Comparison of ENCODE assay signal across 17 cellular contexts in the genomic region with DNA sequence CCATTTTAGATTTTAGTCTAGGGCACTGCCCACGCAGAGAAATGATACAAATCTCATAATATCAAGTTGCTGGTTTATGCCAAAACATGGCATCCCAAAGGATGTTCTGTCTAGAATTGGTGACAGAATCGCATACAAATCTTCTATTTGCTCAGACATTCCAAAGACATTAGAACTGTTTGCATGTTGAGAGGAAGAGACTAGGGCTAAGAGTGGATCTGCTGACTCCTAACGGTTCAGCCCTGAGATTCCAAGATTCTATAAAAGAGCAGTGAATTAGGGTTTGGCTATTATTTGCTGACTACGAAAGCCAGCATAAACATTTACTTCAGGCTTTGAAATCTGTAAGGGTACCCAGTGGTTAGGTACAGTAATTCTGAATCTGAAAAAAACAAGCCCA. TPM values are rescaled to one million over a fixed set of nuclear protein-coding genes. Genes with fewer than 3 reads are reported as not detected.
DNase-seq lines count a peak whose midpoint lies in the region; ATAC-seq and TF ChIP-seq lines count a peak whose summit lies in the region.
"Had no signal": no experiment of that assay in that cellular context is flagged by ENCODE, and none has a peak within 500 bp of the region (broad histone marks: within the 10 kb centered on the region; RNA-seq: fewer than 3 reads in every experiment).

No MANE protein-coding gene starts in this region.

- no peaks in the 10 kb centered on the region for H3K36me3 ChIP-seq in GM23248 (ENCODE audit: low read depth)
- peaks cover 0 to 5% (median 0%) of the 10 kb centered on the region in 5 donors for H3K36me3 ChIP-seq in subcutaneous abdominal adipose tissue (ENCODE audit: control insufficient read depth in 5 of 5, insufficient read depth in 5 of 5, low read length in 5 of 5)
- H3K36me3 ChIP-seq in neural progenitor cell = no peaks in the 10 kb centered on the region
- H3K36me3 ChIP-seq: neutrophil had no signal

- H3K9me3 Mint-ChIP-seq in WTC11 (peaks cover 23% of the 10 kb centered on the region), neural progenitor cell (peaks cover 31% of the 10 kb centered on the region)

- 19 to 21% methylated on average over 4 of the region's 4 CpGs for WGBS in GM23248 (ENCODE audit: low coverage in 1 of 2, low lambda C conversion rate in 2 of 2, missing lambda C conversion rate in 2 of 2), 2 experiments

- TF ChIP-seq CTCF in WTC11 (IDR thresholded peaks at IDR 0.05) (no peak), fibroblast of villous mesenchyme (IDR thresholded peaks at IDR 0.05; ENCODE audit: insufficient read depth, low read depth, low read length) (no peak), neural progenitor cell (IDR thresholded peaks at IDR 0.05) (no peak)

- H3K4me3 ChIP-seq in GM23248 = peak overlapping the region; percentile 87
- no peak overlapping the region for H3K4me3 ChIP-seq in fibroblast of villous mesenchyme (ENCODE audit: low read depth, low read length)
- no peak overlapping the region for H3K4me3 ChIP-seq in subcutaneous abdominal adipose tissue (ENCODE audit: low read depth in 1 of 5, low read length in 5 of 5)
- no peak overlapping the region for H3K4me3 ChIP-seq in neural progenitor cell
- H3K4me3 ChIP-seq: lung, skin epidermis had no signal

- H3K9me3 ChIP-seq in GM23248 (ENCODE audit: low read depth) (no peaks in the 10 kb centered on the region), subcutaneous abdominal adipose tissue (ENCODE audit: control insufficient read depth in 5 of 5, low read length in 5 of 5) (peaks cover 7 to 18% (median 15%) of the 10 kb centered on the region in 5 donors), neural progenitor cell (ENCODE audit: low read depth) (peaks cover 5% of the 10 kb centered on the region)

- H3K79me2 ChIP-seq in GM23248 (ENCODE audit: insufficient read depth) (peaks cover 55% of the 10 kb centered on the region), neural progenitor cell (ENCODE audit: low read depth) (peaks cover 75% of the 10 kb centered on the region)

- POLR2A ChIA-PET in WTC11 (lab: Charles Lee) = no interaction called here

- peaks cover 20% of the 10 kb centered on the region for H3K36me3 Mint-ChIP-seq in WTC11
- H3K36me3 Mint-ChIP-seq in neural progenitor cell = peaks cover 13% of the 10 kb centered on the region

- H3F3A ChIP-seq in GM23248 (ENCODE audit: insufficient read depth) = peaks cover 38% of the 10 kb centered on the region
- peaks cover 24% of the 10 kb centered on the region for H3F3A ChIP-seq in neural progenitor cell (ENCODE audit: low read depth)

- ATAC-seq in WTC11 = no peak

- H3K27ac ChIP-seq in GM23248 (peak overlapping the region; percentile 54), subcutaneous abdominal adipose tissue (ENCODE audit: low read depth, low read length) (peak overlapping the region; percentile 54), neural progenitor cell (no peak overlapping the region)
- H3K27ac ChIP-seq: neutrophil had no signal

- H4K20me1 ChIP-seq in GM23248 (ENCODE audit: insufficient read depth) (no peaks in the 10 kb centered on the region), neural progenitor cell (ENCODE audit: low read depth) (peaks cover 8% of the 10 kb centered on the region)

- H3K9me2 ChIP-seq in GM23248 (ENCODE audit: insufficient read depth) = no peaks in the 10 kb centered on the region

- H3K27me3 Mint-ChIP-seq in WTC11 (ENCODE audit: low read depth) (peaks cover 7% of the 10 kb centered on the region; the same call in 1 of the 2 replicates), neural progenitor cell (ENCODE audit: insufficient read depth, low read depth) (no peaks in the 10 kb centered on the region)

- H3K9ac ChIP-seq in GM23248 (peak overlapping the region; percentile 82), subcutaneous abdominal adipose tissue (ENCODE audit: low read length in 5 of 5) (peak overlapping the region in 1 of 5 donors; percentile 57), neural progenitor cell (no peak overlapping the region)

- in situ Hi-C loops in GM23248 (cut with MboI) = no loop called here

- peaks cover 26% of the 10 kb centered on the region for H3K4me1 ChIP-seq in GM23248 (ENCODE audit: insufficient read depth)
- H3K4me1 ChIP-seq in subcutaneous abdominal adipose tissue (ENCODE audit: control insufficient read depth in 5 of 5, insufficient read depth in 5 of 5, low read length in 5 of 5) = peaks cover 3 to 32% (median 25%) of the 10 kb centered on the region in 5 donors
- peaks cover 13% of the 10 kb centered on the region for H3K4me1 ChIP-seq in neural progenitor cell

- H3K27ac Mint-ChIP-seq in WTC11 (peak overlapping the region; percentile 12; the same call in 1 of the 2 replicates), neural progenitor cell (no peak overlapping the region)
- H3K27ac Mint-ChIP-seq: stimulated activated naive CD8-positive, alpha-beta T cell treated with anti-CD3 and anti-CD28 coated beads, Interleukin-15, Interleukin-2, amounts not matched to agents 100 ng/mL and 50 ng/mL, for 24 hours had no signal

- H2AFZ ChIP-seq in GM23248 = peak overlapping the region; percentile 38
- H2AFZ ChIP-seq in neural progenitor cell (replicated peaks) = no peak overlapping the region

- peak overlapping the region; percentile 95 for H3K4me2 ChIP-seq in GM23248 (ENCODE audit: unreplicated experiment)
- no peak overlapping the region for H3K4me2 ChIP-seq in neural progenitor cell

- H3K27me3 ChIP-seq in GM23248 (replicated peaks; ENCODE audit: insufficient read depth) (no peaks in the 10 kb centered on the region), subcutaneous abdominal adipose tissue (ENCODE audit: control insufficient read depth in 5 of 5, insufficient read depth in 4 of 5, low read length in 5 of 5) (no peaks in the 10 kb centered on the region), neural progenitor cell (peaks cover 10% of the 10 kb centered on the region)

- CTCF ChIA-PET in WTC11 (lab: Charles Lee) = no interaction called here

- DNase-seq in GM23248 (peak; percentile 81), WTC11 (ENCODE audit: low spot score) (no peak), fibroblast of villous mesenchyme (ENCODE audit: low read depth) (peak; percentile 45), neural progenitor cell (ENCODE audit: low spot score) (no peak), NCI-H1105 treated with DMSO at 0.1 percent for 48 hours (lab: John Stamatoyannopoulos, UW) (no peak), amygdala (lab: John Stamatoyannopoulos, UW) (no peak)
- DNase-seq in activated CD8-positive, alpha-beta memory T cell treated with anti-CD3 and anti-CD28 coated beads, Interleukin-2, amount 50 U/mL, for 4 hours = no peak
- DNase-seq: activated naive CD4-positive, alpha-beta T cell treated with Interleukin-2 at 50 U/mL for 16 hours; cerebellar nuclear complex; COR-L47; NCI-H2081 treated with DMSO at 0.1 percent for 48 hours; SHP77 had no signal

- H3K4me1 Mint-ChIP-seq in WTC11 (peaks cover 34% of the 10 kb centered on the region), neural progenitor cell (peaks cover 23% of the 10 kb centered on the region)

- H3K4me3 Mint-ChIP-seq in WTC11 (no peak overlapping the region), neural progenitor cell (no peak overlapping the region)
- H3K4me3 Mint-ChIP-seq: stimulated activated naive CD8-positive, alpha-beta T cell treated with anti-CD3 and anti-CD28 coated beads, Interleukin-15, Interleukin-2, amounts not matched to agents 100 ng/mL and 50 ng/mL, for 24 hours had no signal

TF ChIP-seq in WTC11, 78 proteins besides CTCF, POLR2A, EP300 and RAD21 (continues in another document):
- TF ChIP-seq, protein P1, sequence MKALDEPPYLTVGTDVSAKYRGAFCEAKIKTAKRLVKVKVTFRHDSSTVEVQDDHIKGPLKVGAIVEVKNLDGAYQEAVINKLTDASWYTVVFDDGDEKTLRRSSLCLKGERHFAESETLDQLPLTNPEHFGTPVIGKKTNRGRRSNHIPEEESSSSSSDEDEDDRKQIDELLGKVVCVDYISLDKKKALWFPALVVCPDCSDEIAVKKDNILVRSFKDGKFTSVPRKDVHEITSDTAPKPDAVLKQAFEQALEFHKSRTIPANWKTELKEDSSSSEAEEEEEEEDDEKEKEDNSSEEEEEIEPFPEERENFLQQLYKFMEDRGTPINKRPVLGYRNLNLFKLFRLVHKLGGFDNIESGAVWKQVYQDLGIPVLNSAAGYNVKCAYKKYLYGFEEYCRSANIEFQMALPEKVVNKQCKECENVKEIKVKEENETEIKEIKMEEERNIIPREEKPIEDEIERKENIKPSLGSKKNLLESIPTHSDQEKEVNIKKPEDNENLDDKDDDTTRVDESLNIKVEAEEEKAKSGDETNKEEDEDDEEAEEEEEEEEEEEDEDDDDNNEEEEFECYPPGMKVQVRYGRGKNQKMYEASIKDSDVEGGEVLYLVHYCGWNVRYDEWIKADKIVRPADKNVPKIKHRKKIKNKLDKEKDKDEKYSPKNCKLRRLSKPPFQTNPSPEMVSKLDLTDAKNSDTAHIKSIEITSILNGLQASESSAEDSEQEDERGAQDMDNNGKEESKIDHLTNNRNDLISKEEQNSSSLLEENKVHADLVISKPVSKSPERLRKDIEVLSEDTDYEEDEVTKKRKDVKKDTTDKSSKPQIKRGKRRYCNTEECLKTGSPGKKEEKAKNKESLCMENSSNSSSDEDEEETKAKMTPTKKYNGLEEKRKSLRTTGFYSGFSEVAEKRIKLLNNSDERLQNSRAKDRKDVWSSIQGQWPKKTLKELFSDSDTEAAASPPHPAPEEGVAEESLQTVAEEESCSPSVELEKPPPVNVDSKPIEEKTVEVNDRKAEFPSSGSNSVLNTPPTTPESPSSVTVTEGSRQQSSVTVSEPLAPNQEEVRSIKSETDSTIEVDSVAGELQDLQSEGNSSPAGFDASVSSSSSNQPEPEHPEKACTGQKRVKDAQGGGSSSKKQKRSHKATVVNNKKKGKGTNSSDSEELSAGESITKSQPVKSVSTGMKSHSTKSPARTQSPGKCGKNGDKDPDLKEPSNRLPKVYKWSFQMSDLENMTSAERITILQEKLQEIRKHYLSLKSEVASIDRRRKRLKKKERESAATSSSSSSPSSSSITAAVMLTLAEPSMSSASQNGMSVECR (CRISPR knock-in tag; IDR thresholded peaks at IDR 0.05; ENCODE audit: borderline replicate concordance) = no peak
- TF ChIP-seq TP53 (CRISPR knock-in tag; IDR thresholded peaks at IDR 0.05) = no peak

RNA-seq across cellular contexts. Expression of a gene that starts 3.6 kb away (rescaled TPM):
- 23.2 and 31.9 TPM in 2 replicates for total RNA-seq in GM23248 (2014; rRNA removed; shearing (Covaris generic))
- polyA plus RNA-seq in GM23248 (2016; fragmentation: Nextera tagmentation; extraction: Ambion mirVana) = 27.8 and 31.3 TPM in 2 replicates
- total RNA-seq in WTC11 (2021) = 101 to 106 TPM (median 106 TPM) in 3 replicates
- total RNA-seq in fibroblast of villous mesenchyme = 40.2 and 44.8 TPM in 2 replicates
- 39.8 and 61.8 TPM in 2 replicates for total RNA-seq in neural progenitor cell (ENCODE audit: low replicate concordance)

Comparison
In these comparisons a context has a peak if more than half of its experiments do, and no peak if none do; other contexts are left out.
1. DNase-seq: peak in GM23248 (single experiment) and fibroblast of villous mesenchyme (single experiment); none in WTC11 (single experiment), neural progenitor cell (single experiment), NCI-H1105 treated with DMSO at 0.1 percent for 48 hours (single experiment), activated CD8-positive, alpha-beta memory T cell treated with anti-CD3 and anti-CD28 coated beads, Interleukin-2, amount 50 U/mL, for 4 hours (single experiment) and amygdala (0 of 56).